ENCODE assay signal across 13 cellular contexts in the genomic region with DNA sequence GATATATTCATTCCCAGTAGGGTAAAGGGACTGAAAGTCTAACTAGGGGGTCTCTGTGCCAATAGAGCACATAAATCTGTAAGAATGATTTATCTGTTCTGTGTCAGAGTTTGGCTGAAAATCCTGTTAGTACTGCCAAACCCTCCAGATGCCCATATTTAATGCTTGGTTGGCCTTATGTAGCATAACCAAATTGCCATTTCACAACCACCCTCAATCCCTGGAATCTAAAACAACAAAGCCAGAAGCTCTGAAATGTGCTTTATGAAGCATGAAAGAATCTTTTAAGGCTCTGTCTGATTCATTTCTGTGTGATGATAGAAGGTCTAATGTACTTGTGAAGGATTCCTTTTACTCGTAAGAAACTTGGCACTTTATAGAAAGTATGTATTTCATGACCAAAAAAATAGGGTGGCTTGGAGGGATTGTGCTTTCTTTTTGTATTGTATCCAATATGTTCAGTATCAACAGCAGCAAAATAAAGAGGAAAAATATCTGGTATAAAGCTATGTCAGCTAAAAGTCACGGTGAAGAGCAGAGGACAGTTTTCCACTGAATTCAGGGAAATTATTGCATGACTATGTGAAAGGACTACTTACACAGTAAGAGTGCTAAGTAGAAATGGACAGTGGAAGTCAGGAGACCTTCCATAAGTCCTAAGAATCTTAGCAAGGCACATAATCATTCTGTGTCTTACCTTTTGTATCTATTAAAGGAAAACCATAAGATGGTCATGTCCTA. TPM values are rescaled to one million over a fixed set of nuclear protein-coding genes. Genes with fewer than 3 reads are reported as not detected.
A peak's percentile ranks its signal among the peaks of the same experiment; 100 is the strongest.
DNase-seq lines count a peak whose midpoint lies in the region; ATAC-seq and TF ChIP-seq lines count a peak whose summit lies in the region.
"Had no signal": no experiment of that assay in that cellular context is flagged by ENCODE, and none has a peak within 500 bp of the region (broad histone marks: within the 10 kb centered on the region; RNA-seq: fewer than 3 reads in every experiment).

No MANE protein-coding gene starts in this region.

- in situ Hi-C loops in gastrocnemius medialis (cut with MboI; ENCODE audit: low sequenced_read_pairs in 4 of 4), result loop anchor here (25.0 kb wide), 1 partner anchor 488 kb away; no protein-coding TSS in a partner anchor
- in situ Hi-C loops in KBM-7 (cut with MboI; ENCODE audit: low pct_unique_long_range_greater_than_20kb, low sequenced_read_pairs), result loop anchor here (25.0 kb wide), 2 partner anchors 188 to 488 kb away; no protein-coding TSS in a partner anchor

- peaks cover 12 to 13% of the 10 kb centered on the region in 2 donors for H3K4me1 ChIP-seq in gastrocnemius medialis

- no peaks in the 10 kb centered on the region for H3K36me3 ChIP-seq in gastrocnemius medialis
- H3K36me3 ChIP-seq: esophagus squamous epithelium had no signal

- no peak for TF ChIP-seq CTCF in gastrocnemius medialis (IDR thresholded peaks at IDR 0.05 in 4 of 5, conservative IDR thresholded peaks at IDR 0.05 in 1 of 5)

- H3K4me3 ChIP-seq in gastrocnemius medialis, result peak overlapping the region in 1 of 4 donors; percentile 29
- H3K4me3 ChIP-seq: esophagus squamous epithelium had no signal

- H3K27ac ChIP-seq in epithelial cell of prostate (peak overlapping the region; percentile 21), gastrocnemius medialis (peak overlapping the region; percentile 24 to 76 (median 41))

- peak; percentile 99 for DNase-seq in DMS 273 treated with DMSO at 0.1 percent for 48 hours (lab: John Stamatoyannopoulos, UW)
- DNase-seq in NCI-H2171 (lab: John Stamatoyannopoulos, UW), result peak; percentile 93
- DNase-seq in epithelial cell of prostate (ENCODE audit: low read depth, low spot score), result no peak
- DNase-seq in gastrocnemius medialis, result no peak
- no peak for DNase-seq in cerebellar nuclear complex (lab: John Stamatoyannopoulos, UW)
- DNase-seq in KBM-7, result no peak
- no peak for DNase-seq in NCI-H345 treated with DMSO at 0.1 percent for 48 hours (lab: John Stamatoyannopoulos, UW; ENCODE audit: unreplicated experiment)
- no peak for DNase-seq in effector CD4-positive, alpha-beta T cell
- DNase-seq: COR-L47, esophagus squamous epithelium, Karpas-422, naive B cell, NCI-H510A treated with DMSO at 0.1 percent for 48 hours had no signal

- ATAC-seq in gastrocnemius medialis, result peak in 1 of 2 donors; percentile 19

- intact Hi-C loops in gastrocnemius medialis (cut with DNase I; ENCODE audit: low total_unique reads), result no loop called here

- no peaks in the 10 kb centered on the region for H3K27me3 ChIP-seq in gastrocnemius medialis

- H3K9me3 ChIP-seq in gastrocnemius medialis, result no peaks in the 10 kb centered on the region
- H3K9me3 ChIP-seq: esophagus squamous epithelium had no signal

- TF ChIP-seq POLR2A in gastrocnemius medialis (IDR thresholded peaks at IDR 0.05), result no peak

RNA-seq across cellular contexts. Expression of a gene that starts 19.1 kb away (rescaled TPM):
- not detected for total RNA-seq in gastrocnemius medialis
- total RNA-seq: esophagus squamous epithelium had no signal

RNA-seq across cellular contexts. Expression of a gene that starts 33.0 kb away (rescaled TPM):
- total RNA-seq in gastrocnemius medialis, result 1 to 10 TPM in 3 of 4 donors, under 1 TPM in 1; 0.82 to 3.6 (median 1.6) TPM

Comparison
In these comparisons a context has a peak if more than half of its experiments do, and no peak if none do; other contexts are left out.
1. DNase-seq: peak in DMS 273 treated with DMSO at 0.1 percent for 48 hours (single experiment) and NCI-H2171 (single experiment); none in epithelial cell of prostate (single experiment), gastrocnemius medialis (0 of 2), cerebellar nuclear complex (0 of 2), KBM-7 (single experiment), NCI-H345 treated with DMSO at 0.1 percent for 48 hours (single experiment) and effector CD4-positive, alpha-beta T cell (single experiment).